ENCODE assay signal across 18 cellular contexts in genomic region chr6:2861822-2862164, GRCh38. TPM values are rescaled to one million over a fixed set of nuclear protein-coding genes. Genes with fewer than 3 reads are reported as not detected.
A peak's percentile ranks its signal among the peaks of the same experiment; 100 is the strongest.
DNase-seq lines count a peak whose midpoint lies in the region; ATAC-seq and TF ChIP-seq lines count a peak whose summit lies in the region.
"Had no signal": no experiment of that assay in that cellular context is flagged by ENCODE, and none has a peak within 500 bp of the region (broad histone marks: within the 10 kb centered on the region; RNA-seq: fewer than 3 reads in every experiment).

No MANE protein-coding gene starts in this region.

- H3K27me3 ChIP-seq in SU-DHL-6 (ENCODE audit: low read length) (no peaks in the 10 kb centered on the region), breast epithelium (no peaks in the 10 kb centered on the region)
- H3K27me3 ChIP-seq: hepatocyte, tibial artery had no signal

- H3K4me1 ChIP-seq in breast epithelium: no peaks in the 10 kb centered on the region

- intact Hi-C loops in dendritic cell treated with granulocyte-macrophage colony-stimulating factor and Interleukin-4, amounts not matched to agents 40 ng/mL and 50 ng/mL, for 4 days (cut with micrococcal nuclease): no loop called here
- intact Hi-C loops in Right ventricle myocardium superior (cut with DNase I) (no loop called here), breast epithelium (cut with DNase I; ENCODE audit: low total_unique reads) (no loop called here)

- H3K9me3 Mint-ChIP-seq in activated naive CD4-positive, alpha-beta T cell treated with anti-CD3 and anti-CD28 coated beads, Interleukin-2, amount 50 U/mL, for 24 hours: no peaks in the 10 kb centered on the region
- peaks cover 9% of the 10 kb centered on the region for H3K9me3 Mint-ChIP-seq in dendritic cell treated with granulocyte-macrophage colony-stimulating factor and Interleukin-4, amounts not matched to agents 40 ng/mL and 50 ng/mL, for 4 days
- H3K9me3 Mint-ChIP-seq in mesothelial cell of epicardium: peaks cover 4% of the 10 kb centered on the region

- H3K4me2 ChIP-seq in SU-DHL-6 (ENCODE audit: low read depth, low read length, poor library complexity, severe bottlenecking): peak overlapping the region; percentile 54
- H3K4me2 ChIP-seq: hepatocyte had no signal

- no peak for DNase-seq in activated naive CD4-positive, alpha-beta T cell (lab: John Stamatoyannopoulos, UW)
- no peak for DNase-seq in stimulated activated CD4-positive, alpha-beta T cell treated with anti-CD3 and anti-CD28 coated beads, Interleukin-2, amount 100 ng/mL, for 24 hours
- DNase-seq in Right ventricle myocardium superior (no peak), breast epithelium (ENCODE audit: low spot score in 2 of 2) (no peak), mesothelial cell of epicardium (ENCODE audit: low spot score in 2 of 2, unreplicated experiment in 2 of 2) (no peak)
- DNase-seq: activated CD4-positive, CD25-positive, alpha-beta regulatory T cell treated with anti-CD3 and anti-CD28 coated beads, Interleukin-2, amount 50 U/mL, for 72 hours; activated gamma-delta T cell; NCI-H1048; NCI-H2107; NCI-H774; RPMI8226; tibial artery had no signal

- H3K36me3 Mint-ChIP-seq in activated naive CD4-positive, alpha-beta T cell treated with anti-CD3 and anti-CD28 coated beads, Interleukin-2, amount 50 U/mL, for 24 hours: peaks cover 1% of the 10 kb centered on the region
- H3K36me3 Mint-ChIP-seq in dendritic cell treated with granulocyte-macrophage colony-stimulating factor and Interleukin-4, amounts not matched to agents 40 ng/mL and 50 ng/mL, for 4 days (ENCODE audit: low read depth): no peaks in the 10 kb centered on the region
- H3K36me3 Mint-ChIP-seq in mesothelial cell of epicardium: no peaks in the 10 kb centered on the region

- H3K36me3 ChIP-seq in SU-DHL-6 (ENCODE audit: low read length) (no peaks in the 10 kb centered on the region), breast epithelium (no peaks in the 10 kb centered on the region)
- H3K36me3 ChIP-seq: tibial artery had no signal

- peak overlapping the region; percentile 52 for H3K9ac ChIP-seq in SU-DHL-6 (ENCODE audit: low read length)

- no peaks in the 10 kb centered on the region for H3K9me3 ChIP-seq in SU-DHL-6 (ENCODE audit: insufficient read depth, low read length)
- H3K9me3 ChIP-seq in breast epithelium: no peaks in the 10 kb centered on the region
- H3K9me3 ChIP-seq: tibial artery had no signal

- H3K27ac ChIP-seq in SU-DHL-6 (ENCODE audit: low read depth, low read length) (peak overlapping the region; percentile 92), breast epithelium (no peak overlapping the region)
- H3K27ac ChIP-seq: hepatocyte, tibial artery had no signal

- no peak for TF ChIP-seq POLR2A in breast epithelium (IDR thresholded peaks at IDR 0.05)

- H3K4me1 Mint-ChIP-seq in activated naive CD4-positive, alpha-beta T cell treated with anti-CD3 and anti-CD28 coated beads, Interleukin-2, amount 50 U/mL, for 24 hours: peaks cover 77% of the 10 kb centered on the region
- H3K4me1 Mint-ChIP-seq in dendritic cell treated with granulocyte-macrophage colony-stimulating factor and Interleukin-4, amounts not matched to agents 40 ng/mL and 50 ng/mL, for 4 days (ENCODE audit: low read depth): peaks cover 70% of the 10 kb centered on the region
- peaks cover 54% of the 10 kb centered on the region for H3K4me1 Mint-ChIP-seq in mesothelial cell of epicardium

- TF ChIP-seq CTCF in SU-DHL-6 (IDR thresholded peaks at IDR 0.05; ENCODE audit: insufficient read depth, low read length, poor library complexity, severe bottlenecking) (no peak), breast epithelium (IDR thresholded peaks at IDR 0.05) (no peak), mesothelial cell of epicardium (IDR thresholded peaks at IDR 0.05; ENCODE audit: unreplicated experiment) (no peak)

- H3K79me2 ChIP-seq in SU-DHL-6 (ENCODE audit: insufficient read depth, low read length): no peaks in the 10 kb centered on the region
- H3K79me2 ChIP-seq: hepatocyte had no signal

- peak overlapping the region; percentile 6 for H3K4me3 ChIP-seq in SU-DHL-6 (ENCODE audit: insufficient read depth, low read length, poor library complexity, severe bottlenecking)
- no peak overlapping the region for H3K4me3 ChIP-seq in breast epithelium
- H3K4me3 ChIP-seq: hepatocyte, tibial artery had no signal

- ATAC-seq in Right ventricle myocardium superior (ENCODE audit: poor library complexity): no peak

- peak overlapping the region; percentile 50 for H3K4me3 Mint-ChIP-seq in activated naive CD4-positive, alpha-beta T cell treated with anti-CD3 and anti-CD28 coated beads, Interleukin-2, amount 50 U/mL, for 24 hours
- no peak overlapping the region for H3K4me3 Mint-ChIP-seq in dendritic cell treated with granulocyte-macrophage colony-stimulating factor and Interleukin-4, amounts not matched to agents 40 ng/mL and 50 ng/mL, for 4 days
- H3K4me3 Mint-ChIP-seq in mesothelial cell of epicardium: no peak overlapping the region

- H3K27me3 Mint-ChIP-seq in activated naive CD4-positive, alpha-beta T cell treated with anti-CD3 and anti-CD28 coated beads, Interleukin-2, amount 50 U/mL, for 24 hours: no peaks in the 10 kb centered on the region
- no peaks in the 10 kb centered on the region for H3K27me3 Mint-ChIP-seq in dendritic cell treated with granulocyte-macrophage colony-stimulating factor and Interleukin-4, amounts not matched to agents 40 ng/mL and 50 ng/mL, for 4 days
- H3K27me3 Mint-ChIP-seq in mesothelial cell of epicardium (ENCODE audit: low read depth): no peaks in the 10 kb centered on the region
- H3K27me3 Mint-ChIP-seq: progenitor cell of endocrine pancreas had no signal

- H2AFZ ChIP-seq in SU-DHL-6 (ENCODE audit: low read depth, low read length, severe bottlenecking): no peak overlapping the region
- H2AFZ ChIP-seq: hepatocyte had no signal

- H3F3A ChIP-seq in SU-DHL-6 (ENCODE audit: insufficient read depth): peaks cover 62% of the 10 kb centered on the region

- H3K27ac Mint-ChIP-seq in activated naive CD4-positive, alpha-beta T cell treated with anti-CD3 and anti-CD28 coated beads, Interleukin-2, amount 50 U/mL, for 24 hours: peak overlapping the region; percentile 89
- peak overlapping the region; percentile 87 for H3K27ac Mint-ChIP-seq in dendritic cell treated with granulocyte-macrophage colony-stimulating factor and Interleukin-4, amounts not matched to agents 40 ng/mL and 50 ng/mL, for 4 days
- no peak overlapping the region for H3K27ac Mint-ChIP-seq in mesothelial cell of epicardium
- H3K27ac Mint-ChIP-seq: progenitor cell of endocrine pancreas had no signal

- H4K20me1 ChIP-seq in SU-DHL-6 (ENCODE audit: low read depth, low read length): no peaks in the 10 kb centered on the region

- H3K9me2 ChIP-seq in SU-DHL-6 (replicated peaks; ENCODE audit: insufficient read depth, low read length): no peaks in the 10 kb centered on the region

RNA-seq across cellular contexts. Expression of gene SERPINB1, which starts 20.1 kb away (rescaled TPM):
- total RNA-seq in Right ventricle myocardium superior: 25.3 TPM
- total RNA-seq in breast epithelium: 10 to 100 TPM; 35.1 to 53.6 (median 51.8) TPM
- total RNA-seq in mesothelial cell of epicardium: 18.5 to 20.3 TPM (median 19.5 TPM) in 3 replicates

RNA-seq across cellular contexts. Expression of gene SERPINB9, which starts 41.3 kb away (rescaled TPM):
- 2.9 TPM for total RNA-seq in Right ventricle myocardium superior
- total RNA-seq in breast epithelium: 10 to 100 TPM in 2 of 3 donors, 1 to 10 TPM in 1; 8.0 to 12.8 (median 10.8) TPM
- 28.2 to 30.9 TPM (median 30.6 TPM) in 3 replicates for total RNA-seq in mesothelial cell of epicardium
- total RNA-seq: H4 had no signal
